2 cellular contexts compared by ENCODE assay signal in the genomic region with DNA sequence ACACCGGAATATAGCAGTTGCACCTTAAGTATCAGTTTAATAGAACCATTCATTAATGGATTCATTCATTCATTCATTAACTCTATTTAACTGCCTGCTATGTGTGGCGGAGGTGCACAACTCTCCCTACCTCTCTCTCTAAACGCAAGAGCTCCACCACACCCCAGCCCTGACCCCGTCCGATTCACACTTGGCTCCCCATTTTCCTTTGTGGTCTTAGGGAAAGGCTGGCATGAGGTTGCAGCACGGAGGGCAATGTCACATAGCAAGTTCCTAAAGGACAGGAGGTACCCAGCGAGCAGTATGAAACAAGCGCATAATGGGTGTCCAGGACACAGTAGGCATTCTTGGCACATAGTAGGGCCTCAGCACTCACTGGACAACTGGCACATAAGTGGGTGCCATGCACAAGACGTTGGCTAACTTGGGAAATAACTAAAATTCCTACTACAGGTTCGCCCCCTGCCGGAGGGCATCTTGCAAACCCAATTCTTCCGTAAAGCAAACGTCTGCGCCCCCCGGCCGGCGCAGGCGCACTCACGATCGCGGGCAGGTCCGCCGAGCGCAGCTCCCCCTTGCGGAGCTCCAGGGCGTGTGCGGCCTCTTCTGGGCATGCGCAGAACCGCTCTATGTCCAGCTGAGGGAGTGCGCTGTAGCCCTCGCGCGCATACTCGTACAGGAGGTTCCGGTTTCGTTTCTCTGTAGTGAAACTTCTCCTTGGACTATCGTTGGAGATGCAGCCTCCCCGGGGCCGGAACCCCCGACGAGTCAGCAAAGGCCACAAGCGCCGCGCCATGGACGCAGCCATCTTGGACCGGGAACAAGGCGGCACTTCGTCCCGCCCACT.
TF ChIP-seq lines count a peak whose summit lies in the region.

A gene with protein sequence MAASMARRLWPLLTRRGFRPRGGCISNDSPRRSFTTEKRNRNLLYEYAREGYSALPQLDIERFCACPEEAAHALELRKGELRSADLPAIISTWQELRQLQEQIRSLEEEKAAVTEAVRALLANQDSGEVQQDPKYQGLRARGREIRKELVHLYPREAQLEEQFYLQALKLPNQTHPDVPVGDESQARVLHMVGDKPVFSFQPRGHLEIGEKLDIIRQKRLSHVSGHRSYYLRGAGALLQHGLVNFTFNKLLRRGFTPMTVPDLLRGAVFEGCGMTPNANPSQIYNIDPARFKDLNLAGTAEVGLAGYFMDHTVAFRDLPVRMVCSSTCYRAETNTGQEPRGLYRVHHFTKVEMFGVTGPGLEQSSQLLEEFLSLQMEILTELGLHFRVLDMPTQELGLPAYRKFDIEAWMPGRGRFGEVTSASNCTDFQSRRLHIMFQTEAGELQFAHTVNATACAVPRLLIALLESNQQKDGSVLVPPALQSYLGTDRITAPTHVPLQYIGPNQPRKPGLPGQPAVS (minus strand): TSS at position 835 of the 847 bp plus-strand sequence. CDS start 27 bp downstream, at position 808.

TF ChIP-seq in HCT116, 20 proteins besides CTCF, POLR2A, EP300 and RAD21 (continued from another document):
- TF ChIP-seq CBX3 (IDR thresholded peaks at IDR 0.05; ENCODE audit: low read depth) (peak; percentile 47; the same call in 1 of the 2 replicates), EZH2phosphoT487 (IDR thresholded peaks at IDR 0.05; ENCODE audit: borderline replicate concordance) (no peak), JUND (IDR thresholded peaks at IDR 0.05) (no peak), ZFX (IDR thresholded peaks at IDR 0.05) (no peak), YY1 (IDR thresholded peaks at IDR 0.05; ENCODE audit: extremely low read depth, insufficient replicate concordance, low read depth, low read length) (peak; percentile 98)
- TF ChIP-seq, protein P1, sequence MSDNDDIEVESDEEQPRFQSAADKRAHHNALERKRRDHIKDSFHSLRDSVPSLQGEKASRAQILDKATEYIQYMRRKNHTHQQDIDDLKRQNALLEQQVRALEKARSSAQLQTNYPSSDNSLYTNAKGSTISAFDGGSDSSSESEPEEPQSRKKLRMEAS (IDR thresholded peaks at IDR 0.05) = peak; percentile 57; the same call in 1 of the 2 replicates
- TF ChIP-seq, protein P2, sequence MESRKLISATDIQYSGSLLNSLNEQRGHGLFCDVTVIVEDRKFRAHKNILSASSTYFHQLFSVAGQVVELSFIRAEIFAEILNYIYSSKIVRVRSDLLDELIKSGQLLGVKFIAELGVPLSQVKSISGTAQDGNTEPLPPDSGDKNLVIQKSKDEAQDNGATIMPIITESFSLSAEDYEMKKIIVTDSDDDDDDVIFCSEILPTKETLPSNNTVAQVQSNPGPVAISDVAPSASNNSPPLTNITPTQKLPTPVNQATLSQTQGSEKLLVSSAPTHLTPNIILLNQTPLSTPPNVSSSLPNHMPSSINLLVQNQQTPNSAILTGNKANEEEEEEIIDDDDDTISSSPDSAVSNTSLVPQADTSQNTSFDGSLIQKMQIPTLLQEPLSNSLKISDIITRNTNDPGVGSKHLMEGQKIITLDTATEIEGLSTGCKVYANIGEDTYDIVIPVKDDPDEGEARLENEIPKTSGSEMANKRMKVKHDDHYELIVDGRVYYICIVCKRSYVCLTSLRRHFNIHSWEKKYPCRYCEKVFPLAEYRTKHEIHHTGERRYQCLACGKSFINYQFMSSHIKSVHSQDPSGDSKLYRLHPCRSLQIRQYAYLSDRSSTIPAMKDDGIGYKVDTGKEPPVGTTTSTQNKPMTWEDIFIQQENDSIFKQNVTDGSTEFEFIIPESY (IDR thresholded peaks at IDR 0.05; ENCODE audit: extremely low read depth, insufficient replicate concordance, low read length) = no peak

TF ChIP-seq in neural cell, 6 proteins besides CTCF, POLR2A, EP300 and RAD21 (continued from another document):
- TF ChIP-seq MXI1 (conservative IDR thresholded peaks at IDR 0.05; ENCODE audit: poor library complexity, severe bottlenecking) (peak; percentile 97), TAF1 (IDR thresholded peaks at IDR 0.05; ENCODE audit: low read depth) (peak; percentile 44), EZH2 (IDR thresholded peaks at IDR 0.05; ENCODE audit: borderline replicate concordance, insufficient read depth, low read length, poor library complexity, severe bottlenecking) (no peak)
- TF ChIP-seq, protein P3, sequence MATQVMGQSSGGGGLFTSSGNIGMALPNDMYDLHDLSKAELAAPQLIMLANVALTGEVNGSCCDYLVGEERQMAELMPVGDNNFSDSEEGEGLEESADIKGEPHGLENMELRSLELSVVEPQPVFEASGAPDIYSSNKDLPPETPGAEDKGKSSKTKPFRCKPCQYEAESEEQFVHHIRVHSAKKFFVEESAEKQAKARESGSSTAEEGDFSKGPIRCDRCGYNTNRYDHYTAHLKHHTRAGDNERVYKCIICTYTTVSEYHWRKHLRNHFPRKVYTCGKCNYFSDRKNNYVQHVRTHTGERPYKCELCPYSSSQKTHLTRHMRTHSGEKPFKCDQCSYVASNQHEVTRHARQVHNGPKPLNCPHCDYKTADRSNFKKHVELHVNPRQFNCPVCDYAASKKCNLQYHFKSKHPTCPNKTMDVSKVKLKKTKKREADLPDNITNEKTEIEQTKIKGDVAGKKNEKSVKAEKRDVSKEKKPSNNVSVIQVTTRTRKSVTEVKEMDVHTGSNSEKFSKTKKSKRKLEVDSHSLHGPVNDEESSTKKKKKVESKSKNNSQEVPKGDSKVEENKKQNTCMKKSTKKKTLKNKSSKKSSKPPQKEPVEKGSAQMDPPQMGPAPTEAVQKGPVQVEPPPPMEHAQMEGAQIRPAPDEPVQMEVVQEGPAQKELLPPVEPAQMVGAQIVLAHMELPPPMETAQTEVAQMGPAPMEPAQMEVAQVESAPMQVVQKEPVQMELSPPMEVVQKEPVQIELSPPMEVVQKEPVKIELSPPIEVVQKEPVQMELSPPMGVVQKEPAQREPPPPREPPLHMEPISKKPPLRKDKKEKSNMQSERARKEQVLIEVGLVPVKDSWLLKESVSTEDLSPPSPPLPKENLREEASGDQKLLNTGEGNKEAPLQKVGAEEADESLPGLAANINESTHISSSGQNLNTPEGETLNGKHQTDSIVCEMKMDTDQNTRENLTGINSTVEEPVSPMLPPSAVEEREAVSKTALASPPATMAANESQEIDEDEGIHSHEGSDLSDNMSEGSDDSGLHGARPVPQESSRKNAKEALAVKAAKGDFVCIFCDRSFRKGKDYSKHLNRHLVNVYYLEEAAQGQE (IDR thresholded peaks at IDR 0.05; ENCODE audit: borderline replicate concordance) = peak; percentile 56
